Comparison of ENCODE assay signal across 30 cellular contexts in genomic region chr20:49948178-49948577, GRCh38. TPM values are rescaled to one million over a fixed set of nuclear protein-coding genes. Genes with fewer than 3 reads are reported as not detected.
A peak's percentile ranks its signal among the peaks of the same experiment; 100 is the strongest.
DNase-seq lines count a peak whose midpoint lies in the region; ATAC-seq, FAIRE-seq and TF ChIP-seq lines count a peak whose summit lies in the region.
"Had no signal": no experiment of that assay in that cellular context is flagged by ENCODE, and none has a peak within 500 bp of the region (broad histone marks: within the 10 kb centered on the region; RNA-seq: fewer than 3 reads in every experiment).

No MANE protein-coding gene starts in this region.

- no peak overlapping the region for H3K9ac ChIP-seq in mammary epithelial cell (ENCODE audit: insufficient read depth, low read length)

- H3K36me3 ChIP-seq in Caco-2 (ENCODE audit: control insufficient read depth, insufficient read depth, low read length) (peaks cover 28% of the 10 kb centered on the region), mammary epithelial cell (ENCODE audit: insufficient read depth, low read length) (peaks cover 33% of the 10 kb centered on the region)

- H3K4me3 ChIP-seq in A549 (no peak overlapping the region), Caco-2 (ENCODE audit: low read depth, low read length) (no peak overlapping the region), mammary epithelial cell (replicated peaks in 1 of 3; ENCODE audit: insufficient read depth in 1 of 3, low read depth in 2 of 3, low read length in 3 of 3) (no peak overlapping the region)
- H3K4me3 ChIP-seq: cardiac muscle cell, mucosa of descending colon, pancreas, SJCRH30, suprapubic skin, upper lobe of right lung had no signal

- no peak for TF ChIP-seq EP300 in A549 (IDR thresholded peaks at IDR 0.05)

- TF ChIP-seq RAD21 in A549 (conservative IDR thresholded peaks at IDR 0.05 in 1 of 2, IDR thresholded peaks at IDR 0.05 in 1 of 2): no peak

- in situ Hi-C loops in mammary epithelial cell (cut with MboI; ENCODE audit: low sequenced_read_pairs in 2 of 2): no loop called here

- BruUV-seq in Caco-2 (replicated peaks; lab: Mats Ljungman, UMichigan) (no TSS peak), MCF 10A (replicated peaks; lab: Mats Ljungman, UMichigan) (no TSS peak), mammary epithelial cell (replicated peaks; lab: Mats Ljungman, UMichigan) (no TSS peak)

- TF ChIP-seq CTCF in A549 (IDR thresholded peaks at IDR 0.05) (no peak), Caco-2 (IDR thresholded peaks at IDR 0.05; ENCODE audit: insufficient read depth in 1 of 2, low read depth in 1 of 2, low read length in 1 of 2, severe bottlenecking in 1 of 2, unreplicated experiment in 1 of 2) (no peak), glutamatergic neuron (IDR thresholded peaks at IDR 0.05; ENCODE audit: partially characterized antibody, unreplicated experiment) (no peak), MCF 10A (IDR thresholded peaks at IDR 0.05; ENCODE audit: unreplicated experiment) (no peak), mammary epithelial cell (conservative IDR thresholded peaks at IDR 0.05 in 1 of 2, IDR thresholded peaks at IDR 0.05 in 1 of 2; ENCODE audit: extremely low read depth in 1 of 2, insufficient read depth in 1 of 2, low read depth in 1 of 2, low read length in 2 of 2) (no peak)

- H3K4me2 ChIP-seq in A549: peak overlapping the region; percentile 53
- H3K4me2 ChIP-seq in mammary epithelial cell (ENCODE audit: insufficient read depth, low read depth, low read length): no peak overlapping the region

- H3K27ac ChIP-seq in A549: peak overlapping the region; percentile 63 to 83; a peak in 5 of 6 replicates
- no peak overlapping the region for H3K27ac ChIP-seq in mammary epithelial cell (ENCODE audit: insufficient read depth, low read depth, low read length)
- H3K27ac ChIP-seq: cardiac muscle cell, pancreas, SJCRH30, suprapubic skin, upper lobe of right lung had no signal

- H3K36me3 Mint-ChIP-seq in Caco-2 (ENCODE audit: insufficient read depth, unreplicated experiment) (peaks cover 96% of the 10 kb centered on the region), glutamatergic neuron (ENCODE audit: unreplicated experiment) (no peaks in the 10 kb centered on the region), MCF 10A (ENCODE audit: insufficient read depth, unreplicated experiment) (peaks cover 98% of the 10 kb centered on the region)
- H3K36me3 Mint-ChIP-seq in activated T-helper 2 cell treated with anti-CD3 and anti-CD28 coated beads, Interferon-gamma antibody, Interleukin-2, Interleukin-4, amounts not matched to agents 10 μg/mL and 5 μg/mL and 100 μg/mL, durations not matched to agents 14 hours and 24 hours and 36 hours (ENCODE audit: low read depth): peaks cover 86% of the 10 kb centered on the region

- WGBS in A549 (ENCODE audit: missing lambda C conversion rate): 87% methylated on average over 3 of the region's 3 CpGs
- WGBS in mammary epithelial cell (ENCODE audit: low coverage, missing lambda C conversion rate): 88% methylated on average over 2 of the region's 3 CpGs

- H3K4me1 ChIP-seq in A549 (peaks cover 28% of the 10 kb centered on the region), Caco-2 (peaks cover 20% of the 10 kb centered on the region), mammary epithelial cell (ENCODE audit: insufficient read depth, low read length) (peaks cover 12% of the 10 kb centered on the region)
- H3K4me1 ChIP-seq: pancreas, SJCRH30, suprapubic skin, upper lobe of right lung had no signal

- FAIRE-seq in A549 (lab: Jason Lieb, UNC): no peak
- FAIRE-seq: endometrium, pancreas had no signal

- POLR2A ChIA-PET in A549 (lab: Yijun Ruan, JAX): interaction anchor here (1.4 kb wide), 1 partner anchor 12 kb away, joined by 4 read pairs; the partner anchor contains the start of gene RNF114
- POLR2A ChIA-PET in Caco-2 (lab: Charles Lee): no interaction called here
- POLR2A ChIA-PET in MCF 10A (lab: Yijun Ruan, JAX): interaction anchor here (3.6 kb wide), 1 partner anchor 11 kb away, joined by 24 read pairs; the partner anchor contains the start of gene RNF114

- TF ChIP-seq POLR2A in A549 (IDR thresholded peaks at IDR 0.05; ENCODE audit: low read length): no peak

- dilution Hi-C loops in mammary epithelial cell (cut with HindIII; ENCODE audit: low sequenced_read_pairs): loop anchor here (5.0 kb wide), 3 partner anchors 36 to 99 kb away; no protein-coding TSS in a partner anchor

- CTCF ChIA-PET in A549 (lab: Yijun Ruan, JAX) (interaction anchor here (0.8 to 2.0 kb wide), 4 partner anchors 31 to 439 kb away, joined by 3 to 7 read pairs (median 4); no protein-coding TSS in a partner anchor), Caco-2 (lab: Charles Lee) (no interaction called here), MCF 10A (lab: Yijun Ruan, JAX) (interaction anchor here (0.6 to 3.3 kb wide), 3 partner anchors 26 to 123 kb away, joined by 4 to 12 read pairs (median 10); no protein-coding TSS in a partner anchor), mammary epithelial cell (lab: Charles Lee; ENCODE audit: low non-redundant PET) (no interaction called here)

- no peak for DNase-seq in A549 (ENCODE audit: low read depth in 1 of 2, low spot score in 1 of 2)
- no peak for DNase-seq in Caco-2
- DNase-seq in activated T-helper 2 cell treated with anti-CD3 and anti-CD28 coated beads, Interferon-gamma antibody, Interleukin-2, Interleukin-4, amounts not matched to agents 10 μg/mL and 5 μg/mL and 100 μg/mL, durations not matched to agents 14 hours and 24 hours and 36 hours (ENCODE audit: low spot score): no peak
- DNase-seq in iris pigment epithelial cell (ENCODE audit: low read depth): peak; percentile 18
- no peak for DNase-seq in ureter (ENCODE audit: low spot score)
- DNase-seq in glutamatergic neuron: no peak
- no peak for DNase-seq in MCF 10A (ENCODE audit: unreplicated experiment)
- DNase-seq in mammary epithelial cell: no peak
- DNase-seq: activated CD4-positive, CD25-positive, alpha-beta regulatory T cell treated with anti-CD3 and anti-CD28 coated beads, Interleukin-2, amount 50 U/mL, for 72 hours; activated gamma-delta T cell treated with Interleukin-2 at 50 U/mL for 16 hours; activated T-cell treated with anti-CD3 and anti-CD28 coated beads, Interleukin-2, amount 50 U/mL, for 1 hour; C1 segment of cervical spinal cord; DMS79 treated with DMSO at 0.1 percent for 48 hours; H9; islet precursor cell; left ventricle myocardium superior; mucosa of descending colon; NCI-H1105; NCI-H2029; NCI-H345; NCI-H774; SJCRH30; stimulated activated CD4-positive, alpha-beta T cell treated with anti-CD3 and anti-CD28 coated beads, Interleukin-2, amount 100 ng/mL, for 48 hours; upper lobe of right lung had no signal

- no peaks in the 10 kb centered on the region for H3K27me3 Mint-ChIP-seq in Caco-2 (ENCODE audit: insufficient read depth, unreplicated experiment)
- no peaks in the 10 kb centered on the region for H3K27me3 Mint-ChIP-seq in activated T-helper 2 cell treated with anti-CD3 and anti-CD28 coated beads, Interferon-gamma antibody, Interleukin-2, Interleukin-4, amounts not matched to agents 10 μg/mL and 5 μg/mL and 100 μg/mL, durations not matched to agents 14 hours and 24 hours and 36 hours (ENCODE audit: low read depth)
- H3K27me3 Mint-ChIP-seq in glutamatergic neuron (ENCODE audit: unreplicated experiment): peaks cover 2% of the 10 kb centered on the region
- H3K27me3 Mint-ChIP-seq in MCF 10A (ENCODE audit: insufficient read depth, unreplicated experiment): no peaks in the 10 kb centered on the region
- H3K27me3 Mint-ChIP-seq: dendritic cell treated with granulocyte-macrophage colony-stimulating factor and Interleukin-4, amounts not matched to agents 40 ng/mL and 50 ng/mL, for 4 days had no signal

- H3K4me3 Mint-ChIP-seq in Caco-2 (ENCODE audit: unreplicated experiment): no peak overlapping the region
- H3K4me3 Mint-ChIP-seq in activated T-helper 2 cell treated with anti-CD3 and anti-CD28 coated beads, Interferon-gamma antibody, Interleukin-2, Interleukin-4, amounts not matched to agents 10 μg/mL and 5 μg/mL and 100 μg/mL, durations not matched to agents 14 hours and 24 hours and 36 hours (ENCODE audit: low read depth): no peak overlapping the region
- H3K4me3 Mint-ChIP-seq in glutamatergic neuron (ENCODE audit: unreplicated experiment): no peak overlapping the region
- H3K4me3 Mint-ChIP-seq in MCF 10A (ENCODE audit: unreplicated experiment): no peak overlapping the region
- H3K4me3 Mint-ChIP-seq: dendritic cell treated with granulocyte-macrophage colony-stimulating factor and Interleukin-4, amounts not matched to agents 40 ng/mL and 50 ng/mL, for 4 days; nephron had no signal

- no peak overlapping the region for H2AFZ ChIP-seq in mammary epithelial cell (ENCODE audit: low read depth, low read length)

- peaks cover 37% of the 10 kb centered on the region for H3K79me2 ChIP-seq in mammary epithelial cell (ENCODE audit: insufficient read depth, low read length)

- no peak for ATAC-seq in A549
- ATAC-seq: left ventricle myocardium superior, mucosa of descending colon, pancreas, upper lobe of right lung had no signal

- intact Hi-C loops in Caco-2 (cut with micrococcal nuclease; ENCODE audit: unreplicated experiment) (no loop called here), MCF 10A (cut with micrococcal nuclease) (no loop called here), mammary epithelial cell (cut with micrococcal nuclease) (no loop called here)
- intact Hi-C loops in activated T-helper 2 cell treated with anti-CD3 and anti-CD28 coated beads, Interferon-gamma antibody, Interleukin-2, Interleukin-4, amounts not matched to agents 10 μg/mL and 5 μg/mL and 100 μg/mL, durations not matched to agents 14 hours and 24 hours and 36 hours (cut with micrococcal nuclease): no loop called here

- H3K9me3 ChIP-seq in A549 (no peaks in the 10 kb centered on the region), Caco-2 (no peaks in the 10 kb centered on the region), mammary epithelial cell (replicated peaks; ENCODE audit: insufficient read depth, low read length) (no peaks in the 10 kb centered on the region)
- H3K9me3 ChIP-seq: mucosa of descending colon, pancreas, SJCRH30, suprapubic skin, upper lobe of right lung had no signal

- H3K4me1 Mint-ChIP-seq in Caco-2 (ENCODE audit: low read depth, unreplicated experiment) (peaks cover 15% of the 10 kb centered on the region), glutamatergic neuron (ENCODE audit: low read depth, unreplicated experiment) (no peaks in the 10 kb centered on the region), MCF 10A (ENCODE audit: insufficient read depth, unreplicated experiment) (peaks cover 11% of the 10 kb centered on the region)
- peaks cover 11% of the 10 kb centered on the region for H3K4me1 Mint-ChIP-seq in activated T-helper 2 cell treated with anti-CD3 and anti-CD28 coated beads, Interferon-gamma antibody, Interleukin-2, Interleukin-4, amounts not matched to agents 10 μg/mL and 5 μg/mL and 100 μg/mL, durations not matched to agents 14 hours and 24 hours and 36 hours (ENCODE audit: low read depth)
- H3K4me1 Mint-ChIP-seq: H9, nephron had no signal

- H3K9me3 Mint-ChIP-seq in Caco-2 (ENCODE audit: unreplicated experiment): no peaks in the 10 kb centered on the region
- no peaks in the 10 kb centered on the region for H3K9me3 Mint-ChIP-seq in activated T-helper 2 cell treated with anti-CD3 and anti-CD28 coated beads, Interferon-gamma antibody, Interleukin-2, Interleukin-4, amounts not matched to agents 10 μg/mL and 5 μg/mL and 100 μg/mL, durations not matched to agents 14 hours and 24 hours and 36 hours
- peaks cover 2% of the 10 kb centered on the region for H3K9me3 Mint-ChIP-seq in glutamatergic neuron (ENCODE audit: unreplicated experiment)
- no peaks in the 10 kb centered on the region for H3K9me3 Mint-ChIP-seq in MCF 10A (ENCODE audit: unreplicated experiment)
- H3K9me3 Mint-ChIP-seq: dendritic cell treated with granulocyte-macrophage colony-stimulating factor and Interleukin-4, amounts not matched to agents 40 ng/mL and 50 ng/mL, for 4 days; H9; nephron had no signal

- H3K27ac Mint-ChIP-seq in Caco-2 (ENCODE audit: unreplicated experiment): peak overlapping the region; percentile 34
- H3K27ac Mint-ChIP-seq in activated T-helper 2 cell treated with anti-CD3 and anti-CD28 coated beads, Interferon-gamma antibody, Interleukin-2, Interleukin-4, amounts not matched to agents 10 μg/mL and 5 μg/mL and 100 μg/mL, durations not matched to agents 14 hours and 24 hours and 36 hours: peak overlapping the region; percentile 0
- no peak overlapping the region for H3K27ac Mint-ChIP-seq in glutamatergic neuron (ENCODE audit: unreplicated experiment)
- no peak overlapping the region for H3K27ac Mint-ChIP-seq in MCF 10A (ENCODE audit: low read depth, unreplicated experiment)
- H3K27ac Mint-ChIP-seq: dendritic cell treated with granulocyte-macrophage colony-stimulating factor and Interleukin-4, amounts not matched to agents 40 ng/mL and 50 ng/mL, for 4 days; nephron had no signal

- no peaks in the 10 kb centered on the region for H4K20me1 ChIP-seq in mammary epithelial cell (ENCODE audit: insufficient read depth, low read length)

- H3K27me3 ChIP-seq in Caco-2 (replicated peaks; ENCODE audit: control insufficient read depth, insufficient read depth, low read length): no peaks in the 10 kb centered on the region
- H3K27me3 ChIP-seq in mammary epithelial cell (ENCODE audit: insufficient read depth, low read length): no peaks in the 10 kb centered on the region
- H3K27me3 ChIP-seq: cardiac muscle cell, pancreas, SJCRH30, suprapubic skin, upper lobe of right lung had no signal

RNA-seq across cellular contexts. Expression of gene RNF114, which starts 12.0 kb away (rescaled TPM):
- polyA plus RNA-seq in A549 (2011; rRNA removed) (44.8 and 67.8 TPM in 2 replicates), A549 (2017; fragmentation: RNase III; extraction: RNeasy Plus Mini Kit Qiagen cat#74134 plus additional on column Dnase treatment) (43.1 to 47.0 TPM (median 44.0 TPM) in 3 replicates), mammary epithelial cell (75.0 TPM)
- polyA plus RNA-seq in A549 (2012; cell fraction: cytosol; rRNA removed): 68.9 and 80.2 TPM in 2 replicates
- 101 and 123 TPM in 2 replicates for polyA plus RNA-seq in A549 (2012; cell fraction: nucleus; rRNA removed)
- 42.6 and 51.8 TPM in 2 replicates for polyA minus RNA-seq in A549 (2011; rRNA and poly(A)+ RNA removed)
- total RNA-seq in Caco-2 (2022) (146 and 154 TPM in 2 replicates), ureter (68.7 TPM), glutamatergic neuron (ENCODE audit: unreplicated experiment) (64.2 TPM), MCF 10A (2022) (40.0 and 48.6 TPM in 2 replicates), mammary epithelial cell (100 to 1,000 TPM in 1 of 2 donors, 10 to 100 TPM in 1; 57.3 to 136 TPM)
- 64.0 and 67.6 TPM in 2 replicates for total RNA-seq in activated T-helper 2 cell treated with anti-CD3 and anti-CD28 coated beads, Interferon-gamma antibody, Interleukin-2, Interleukin-4, amounts not matched to agents 10 μg/mL and 5 μg/mL and 100 μg/mL, durations not matched to agents 14 hours and 24 hours and 36 hours
- 115 TPM for polyA minus RNA-seq in mammary epithelial cell

RNA-seq across cellular contexts. Expression of gene SPATA2, which starts 32.8 kb away (rescaled TPM):
- polyA plus RNA-seq in A549 (2011; rRNA removed): 4.9 and 5.1 TPM in 2 replicates
- 6.2 and 8.5 TPM in 2 replicates for polyA plus RNA-seq in A549 (2012; cell fraction: cytosol; rRNA removed)
- 11.2 and 14.5 TPM in 2 replicates for polyA plus RNA-seq in A549 (2012; cell fraction: nucleus; rRNA removed)
- polyA plus RNA-seq in A549 (2017; fragmentation: RNase III; extraction: RNeasy Plus Mini Kit Qiagen cat#74134 plus additional on column Dnase treatment): 4.7 to 5.1 TPM (median 4.7 TPM) in 3 replicates
- 6.7 and 8.6 TPM in 2 replicates for polyA minus RNA-seq in A549 (2011; rRNA and poly(A)+ RNA removed)
- 29.0 TPM in 2 replicates for total RNA-seq in Caco-2 (2022)
- total RNA-seq in activated T-helper 2 cell treated with anti-CD3 and anti-CD28 coated beads, Interferon-gamma antibody, Interleukin-2, Interleukin-4, amounts not matched to agents 10 μg/mL and 5 μg/mL and 100 μg/mL, durations not matched to agents 14 hours and 24 hours and 36 hours: 8.3 and 8.5 TPM in 2 replicates
- 8.0 TPM for total RNA-seq in ureter
- 9.7 TPM for total RNA-seq in glutamatergic neuron (ENCODE audit: unreplicated experiment)
- total RNA-seq in MCF 10A (2022): 5.5 and 8.6 TPM in 2 replicates
- total RNA-seq in mammary epithelial cell: 1 to 10 TPM; 4.2 to 6.9 TPM
- polyA plus RNA-seq in mammary epithelial cell: 5.6 TPM
- 6.2 TPM for polyA minus RNA-seq in mammary epithelial cell

RNA-seq across cellular contexts. Expression of gene SNAI1, which starts 34.6 kb away (rescaled TPM):
- 7.0 and 7.2 TPM in 2 replicates for polyA plus RNA-seq in A549 (2011; rRNA removed)
- 14.0 and 21.4 TPM in 2 replicates for polyA plus RNA-seq in A549 (2012; cell fraction: cytosol; rRNA removed)
- 22.7 and 28.4 TPM in 2 replicates for polyA plus RNA-seq in A549 (2012; cell fraction: nucleus; rRNA removed)
- 8.0 to 11.1 TPM (median 10.7 TPM) in 3 replicates for polyA plus RNA-seq in A549 (2017; fragmentation: RNase III; extraction: RNeasy Plus Mini Kit Qiagen cat#74134 plus additional on column Dnase treatment)
- polyA minus RNA-seq in A549 (2011; rRNA and poly(A)+ RNA removed): 3.8 and 6.0 TPM in 2 replicates
- 8.9 and 10.9 TPM in 2 replicates for total RNA-seq in Caco-2 (2022)
- total RNA-seq in activated T-helper 2 cell treated with anti-CD3 and anti-CD28 coated beads, Interferon-gamma antibody, Interleukin-2, Interleukin-4, amounts not matched to agents 10 μg/mL and 5 μg/mL and 100 μg/mL, durations not matched to agents 14 hours and 24 hours and 36 hours: 1.3 and 1.6 TPM in 2 replicates
- total RNA-seq in ureter: 5.8 TPM
- 3.9 TPM for total RNA-seq in glutamatergic neuron (ENCODE audit: unreplicated experiment)
- total RNA-seq in MCF 10A (2022): 0.17 and 0.23 TPM in 2 replicates
- total RNA-seq in mammary epithelial cell: not detected
- 0.02 TPM for polyA plus RNA-seq in mammary epithelial cell
- not detected for polyA minus RNA-seq in mammary epithelial cell

Comparison
In these comparisons a context has a peak if more than half of its experiments do, and no peak if none do; other contexts are left out.
1. CTCF ChIA-PET loops: an anchor here in A549 (0.8 to 2.0 kb wide) and MCF 10A (0.6 to 3.3 kb wide); none called in Caco-2 and mammary epithelial cell.
2. H3K27ac Mint-ChIP-seq: peak in Caco-2 (single experiment) and activated T-helper 2 cell treated with anti-CD3 and anti-CD28 coated beads, Interferon-gamma antibody, Interleukin-2, Interleukin-4, amounts not matched to agents 10 μg/mL and 5 μg/mL and 100 μg/mL, durations not matched to agents 14 hours and 24 hours and 36 hours (single experiment); none in glutamatergic neuron (single experiment) and MCF 10A (single experiment).